23 cellular contexts compared by ENCODE assay signal in the genomic region with DNA sequence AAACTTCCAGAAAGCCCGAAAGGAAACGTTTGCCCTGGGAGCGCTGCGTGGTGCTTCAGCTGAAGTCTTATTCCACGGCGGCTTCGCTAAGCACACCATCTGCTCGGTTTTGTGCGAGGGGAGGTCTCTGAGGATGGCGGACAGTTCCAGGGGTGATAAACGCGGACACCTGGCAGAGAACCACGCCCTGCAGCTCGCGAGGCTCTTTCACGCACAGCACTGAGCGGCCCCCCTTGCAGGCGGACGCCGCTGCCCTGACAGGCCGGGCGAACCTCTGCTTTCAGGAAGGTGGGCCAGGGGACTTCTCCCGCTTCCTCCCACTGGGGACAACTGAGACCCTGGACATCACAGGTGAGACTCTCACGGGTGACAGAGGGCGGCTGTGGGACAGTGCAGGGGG. TPM values are rescaled to one million over a fixed set of nuclear protein-coding genes. Genes with fewer than 3 reads are reported as not detected.
DNase-seq lines count a peak whose midpoint lies in the region; ATAC-seq and TF ChIP-seq lines count a peak whose summit lies in the region.
"Had no signal": no experiment of that assay in that cellular context is flagged by ENCODE, and none has a peak within 500 bp of the region (broad histone marks: within the 10 kb centered on the region; RNA-seq: fewer than 3 reads in every experiment).

No MANE protein-coding gene starts in this region.

- intact Hi-C loops in activated CD4-positive, alpha-beta T cell treated with anti-CD3 and anti-CD28 coated beads for 36 hours (cut with DNase I, micrococcal nuclease), result no loop called here

- no peak for ATAC-seq in activated CD4-positive, alpha-beta T cell treated with anti-CD3 and anti-CD28 coated beads for 36 hours
- ATAC-seq in GM19324 (IDR thresholded peaks at IDR 0.05; ENCODE audit: low FRiP score, unreplicated experiment) (no peak), GM21786 (IDR thresholded peaks at IDR 0.05; ENCODE audit: unreplicated experiment) (no peak)
- ATAC-seq: A549, PC-3, Right ventricle myocardium inferior, SK-N-SH treated with all-trans-retinoic acid at 6 μM for 48 hours had no signal

- CTCF ChIA-PET in activated CD4-positive, alpha-beta T cell treated with anti-CD3 and anti-CD28 coated beads, Interleukin-2, amount 10 ng/mL, durations not matched to agents 7 days and 5 days (lab: Charles Lee), result no interaction called here
- CTCF ChIA-PET in activated CD4-positive, alpha-beta T cell treated with anti-CD3 and anti-CD28 coated beads for 36 hours (lab: Charles Lee), result interaction anchor here (1.1 kb wide), 1 partner anchor 22 kb away, joined by 3 read pairs; no protein-coding TSS in a partner anchor

- peaks cover 8% of the 10 kb centered on the region for H3K36me3 Mint-ChIP-seq in activated CD4-positive, alpha-beta T cell treated with anti-CD3 and anti-CD28 coated beads, Interleukin-2, amount 10 ng/mL, durations not matched to agents 7 days and 5 days (ENCODE audit: low read depth)
- H3K36me3 Mint-ChIP-seq in activated CD4-positive, alpha-beta T cell treated with anti-CD3 and anti-CD28 coated beads for 36 hours (ENCODE audit: low read depth), result peaks cover 11% of the 10 kb centered on the region
- no peaks in the 10 kb centered on the region for H3K36me3 Mint-ChIP-seq in neural crest cell (ENCODE audit: low read depth)

- peak overlapping the region; percentile 41 for H3K27ac Mint-ChIP-seq in activated CD4-positive, alpha-beta T cell treated with anti-CD3 and anti-CD28 coated beads, Interleukin-2, amount 10 ng/mL, durations not matched to agents 7 days and 5 days
- no peak overlapping the region for H3K27ac Mint-ChIP-seq in activated CD4-positive, alpha-beta T cell treated with anti-CD3 and anti-CD28 coated beads for 36 hours
- H3K27ac Mint-ChIP-seq in neural crest cell (ENCODE audit: unreplicated experiment), result peak overlapping the region; percentile 62
- H3K27ac Mint-ChIP-seq: CD4-positive, alpha-beta T cell had no signal

- no peaks in the 10 kb centered on the region for H3K9me3 Mint-ChIP-seq in activated CD4-positive, alpha-beta T cell treated with anti-CD3 and anti-CD28 coated beads, Interleukin-2, amount 10 ng/mL, durations not matched to agents 7 days and 5 days
- H3K9me3 Mint-ChIP-seq in activated CD4-positive, alpha-beta T cell treated with anti-CD3 and anti-CD28 coated beads for 36 hours (ENCODE audit: low read depth), result no peaks in the 10 kb centered on the region
- H3K9me3 Mint-ChIP-seq in neural crest cell, result no peaks in the 10 kb centered on the region
- H3K9me3 Mint-ChIP-seq: CD4-positive, alpha-beta T cell had no signal

- no peak for TF ChIP-seq CTCF in WERI-Rb-1 (IDR thresholded peaks at IDR 0.05; ENCODE audit: low read depth, low read length)
- no peak for TF ChIP-seq CTCF in neural crest cell (conservative IDR thresholded peaks at IDR 0.05)

- H3K36me3 ChIP-seq in WERI-Rb-1, result no peaks in the 10 kb centered on the region; the same call in 1 of the 2 replicates
- H3K36me3 ChIP-seq: SJCRH30 had no signal

- no peaks in the 10 kb centered on the region for H3K27me3 Mint-ChIP-seq in activated CD4-positive, alpha-beta T cell treated with anti-CD3 and anti-CD28 coated beads, Interleukin-2, amount 10 ng/mL, durations not matched to agents 7 days and 5 days
- no peaks in the 10 kb centered on the region for H3K27me3 Mint-ChIP-seq in activated CD4-positive, alpha-beta T cell treated with anti-CD3 and anti-CD28 coated beads for 36 hours
- H3K27me3 Mint-ChIP-seq in neural crest cell (ENCODE audit: low read depth), result no peaks in the 10 kb centered on the region
- H3K27me3 Mint-ChIP-seq: CD4-positive, alpha-beta T cell had no signal

- H3K27ac ChIP-seq in WERI-Rb-1, result peak overlapping the region; percentile 29; the same call in 1 of the 2 replicates
- H3K27ac ChIP-seq: A549; BLaER1 treated with 17β-estradiol and CSF1 and Interleukin-3, amounts not matched to agents 10 nM and 100 nM; HL-60; SJCRH30 had no signal

- H3K4me1 Mint-ChIP-seq in activated CD4-positive, alpha-beta T cell treated with anti-CD3 and anti-CD28 coated beads, Interleukin-2, amount 10 ng/mL, durations not matched to agents 7 days and 5 days, result peaks cover 18% of the 10 kb centered on the region
- H3K4me1 Mint-ChIP-seq in activated CD4-positive, alpha-beta T cell treated with anti-CD3 and anti-CD28 coated beads for 36 hours, result peaks cover 14% of the 10 kb centered on the region
- H3K4me1 Mint-ChIP-seq in neural crest cell, result peaks cover 15% of the 10 kb centered on the region

- DNase-seq in activated CD4-positive, alpha-beta T cell treated with anti-CD3 and anti-CD28 coated beads, Interleukin-2, amount 10 ng/mL, durations not matched to agents 7 days and 5 days, result no peak
- DNase-seq in activated CD4-positive, alpha-beta T cell treated with anti-CD3 and anti-CD28 coated beads for 36 hours, result no peak
- DNase-seq in WERI-Rb-1 (peak; percentile 34), neural crest cell (ENCODE audit: low read depth, low spot score) (no peak), occipital lobe (lab: John Stamatoyannopoulos, UW) (no peak)
- DNase-seq: AML-193; CD4-positive, alpha-beta T cell; Karpas-422; NCI-H1092 treated with DMSO at 0.1 percent for 48 hours; NCI-H1436; NCI-H187; NCI-H446; NCI-H526 treated with DMSO at 0.1 percent for 48 hours; PC-3; SJCRH30 had no signal

- no peak overlapping the region for H3K4me3 ChIP-seq in WERI-Rb-1 (ENCODE audit: low read depth, low read length)
- H3K4me3 ChIP-seq: A549; BLaER1 treated with 17β-estradiol and CSF1 and Interleukin-3, amounts not matched to agents 10 nM and 100 nM; SJCRH30 had no signal

- no peak overlapping the region for H3K4me3 Mint-ChIP-seq in activated CD4-positive, alpha-beta T cell treated with anti-CD3 and anti-CD28 coated beads, Interleukin-2, amount 10 ng/mL, durations not matched to agents 7 days and 5 days
- no peak overlapping the region for H3K4me3 Mint-ChIP-seq in activated CD4-positive, alpha-beta T cell treated with anti-CD3 and anti-CD28 coated beads for 36 hours
- peak overlapping the region; percentile 31 for H3K4me3 Mint-ChIP-seq in neural crest cell
- H3K4me3 Mint-ChIP-seq: CD4-positive, alpha-beta T cell had no signal

- H3K9me3 ChIP-seq in WERI-Rb-1 (ENCODE audit: severe bottlenecking), result no peaks in the 10 kb centered on the region
- H3K9me3 ChIP-seq: A549; BLaER1 treated with 17β-estradiol and CSF1 and Interleukin-3, amounts not matched to agents 10 nM and 100 nM; SJCRH30 had no signal

- no peaks in the 10 kb centered on the region for H3K27me3 ChIP-seq in WERI-Rb-1 (ENCODE audit: insufficient read depth, low read depth, severe bottlenecking)
- H3K27me3 ChIP-seq: BLaER1 treated with 17β-estradiol and CSF1 and Interleukin-3, amounts not matched to agents 10 nM and 100 nM; SJCRH30 had no signal

- POLR2A ChIA-PET in activated CD4-positive, alpha-beta T cell treated with anti-CD3 and anti-CD28 coated beads, Interleukin-2, amount 10 ng/mL, durations not matched to agents 7 days and 5 days (lab: Charles Lee), result no interaction called here
- POLR2A ChIA-PET in activated CD4-positive, alpha-beta T cell treated with anti-CD3 and anti-CD28 coated beads for 36 hours (lab: Charles Lee), result no interaction called here

RNA-seq across cellular contexts. Expression of gene MVD, which starts 3.7 kb away (rescaled TPM):
- total RNA-seq in activated CD4-positive, alpha-beta T cell treated with anti-CD3 and anti-CD28 coated beads, Interleukin-2, amount 10 ng/mL, durations not matched to agents 7 days and 5 days, result 10 to 100 TPM; 65.3 to 72.3 TPM
- total RNA-seq in activated CD4-positive, alpha-beta T cell treated with anti-CD3 and anti-CD28 coated beads for 36 hours, result 10 to 100 TPM; 62.8 to 81.1 TPM
- total RNA-seq in neural crest cell (171 and 196 TPM in 2 replicates), occipital lobe (48.8 TPM)

RNA-seq across cellular contexts. Expression of gene CYBA, which starts 8.3 kb away (rescaled TPM):
- total RNA-seq in activated CD4-positive, alpha-beta T cell treated with anti-CD3 and anti-CD28 coated beads, Interleukin-2, amount 10 ng/mL, durations not matched to agents 7 days and 5 days, result 100 to 1,000 TPM; 486 to 586 TPM
- total RNA-seq in activated CD4-positive, alpha-beta T cell treated with anti-CD3 and anti-CD28 coated beads for 36 hours, result 100 to 1,000 TPM; 155 to 200 TPM
- total RNA-seq in neural crest cell (22.0 and 22.3 TPM in 2 replicates), occipital lobe (17.8 TPM)
- total RNA-seq: H4, PC-3 had no signal

RNA-seq across cellular contexts. Expression of gene IL17C, which starts 20.8 kb away (rescaled TPM):
- total RNA-seq in activated CD4-positive, alpha-beta T cell treated with anti-CD3 and anti-CD28 coated beads, Interleukin-2, amount 10 ng/mL, durations not matched to agents 7 days and 5 days, result under 1 TPM in 1 of 2 experiments, not detected in 1; 0.20 TPM
- total RNA-seq in activated CD4-positive, alpha-beta T cell treated with anti-CD3 and anti-CD28 coated beads for 36 hours, result under 1 TPM in 1 of 2 experiments, not detected in 1; 0.18 TPM
- total RNA-seq in neural crest cell (0.23 TPM in 1 of 2 replicates, not detected in the other), occipital lobe (not detected)
- total RNA-seq: H4, PC-3, Right ventricle myocardium inferior, SJCRH30 had no signal

RNA-seq across cellular contexts. Expression of gene SNAI3, which starts 27.1 kb away (rescaled TPM):
- 10 to 100 TPM; 21.0 to 24.2 TPM for total RNA-seq in activated CD4-positive, alpha-beta T cell treated with anti-CD3 and anti-CD28 coated beads, Interleukin-2, amount 10 ng/mL, durations not matched to agents 7 days and 5 days
- 1 to 10 TPM; 3.6 to 4.1 TPM for total RNA-seq in activated CD4-positive, alpha-beta T cell treated with anti-CD3 and anti-CD28 coated beads for 36 hours
- total RNA-seq in neural crest cell (not detected in 2 replicates), occipital lobe (0.16 TPM)

RNA-seq across cellular contexts. Expression of gene RNF166, which starts 47.0 kb away (rescaled TPM):
- 100 to 1,000 TPM; 214 to 234 TPM for total RNA-seq in activated CD4-positive, alpha-beta T cell treated with anti-CD3 and anti-CD28 coated beads, Interleukin-2, amount 10 ng/mL, durations not matched to agents 7 days and 5 days
- total RNA-seq in activated CD4-positive, alpha-beta T cell treated with anti-CD3 and anti-CD28 coated beads for 36 hours, result 10 to 100 TPM; 44.0 to 49.7 TPM
- total RNA-seq in neural crest cell (30.7 and 31.3 TPM in 2 replicates), occipital lobe (10.9 TPM)
